14 cellular contexts compared by ENCODE assay signal in genomic region chr2:1607236-1607920, GRCh38.
"Had no signal": no experiment of that assay in that cellular context is flagged by ENCODE, and none has a peak within 500 bp of the region (broad histone marks: within the 10 kb centered on the region; RNA-seq: fewer than 3 reads in every experiment).

No MANE protein-coding gene starts in this region.

- H3K79me2 ChIP-seq: parathyroid adenoma had no signal

- H3K36me3 ChIP-seq: ascending aorta, transverse colon had no signal

- H3K4me1 ChIP-seq: ascending aorta, parathyroid adenoma, transverse colon had no signal

- H3K9me3 ChIP-seq: ascending aorta, transverse colon had no signal

- ATAC-seq: activated T-helper 17 cell treated with anti-CD3 and anti-CD28 coated beads, Interleukin-2, amount 50 U/mL, for 72 hours; stimulated activated naive CD8-positive, alpha-beta T cell treated with anti-CD3 and anti-CD28 coated beads, Interleukin-15, Interleukin-2, amounts not matched to agents 100 U/mL and 50 U/mL, for 24 hours had no signal

- H3K27ac ChIP-seq: ascending aorta, parathyroid adenoma had no signal

- H3K4me3 ChIP-seq: ascending aorta, skin epidermis, transverse colon had no signal

- H3K4me1 Mint-ChIP-seq: activated naive CD4-positive, alpha-beta T cell treated with anti-CD3 and anti-CD28 coated beads, Interleukin-2, amount 10 ng/mL, durations not matched to agents 7 days and 5 days; activated T-helper 17 cell treated with anti-CD3 and anti-CD28 coated beads, Interleukin-2, amount 50 U/mL, for 72 hours had no signal

- H3K4me3 Mint-ChIP-seq: activated naive CD4-positive, alpha-beta T cell treated with anti-CD3 and anti-CD28 coated beads, Interleukin-2, amount 10 ng/mL, durations not matched to agents 7 days and 5 days; activated T-helper 17 cell treated with anti-CD3 and anti-CD28 coated beads, Interleukin-2, amount 50 U/mL, for 72 hours had no signal

- H3K9me3 Mint-ChIP-seq: activated naive CD4-positive, alpha-beta T cell treated with anti-CD3 and anti-CD28 coated beads, Interleukin-2, amount 10 ng/mL, durations not matched to agents 7 days and 5 days; activated T-helper 17 cell treated with anti-CD3 and anti-CD28 coated beads, Interleukin-2, amount 50 U/mL, for 72 hours; naive B cell had no signal

- DNase-seq: activated CD4-positive, alpha-beta T cell treated with anti-CD3 and anti-CD28 coated beads, Interleukin-2, amount 50 U/mL, for 1 hour; activated naive CD4-positive, alpha-beta T cell treated with anti-CD3 and anti-CD28 coated beads, Interleukin-2, amount 10 ng/mL, durations not matched to agents 7 days and 5 days; activated T-cell treated with anti-CD3 and anti-CD28 coated beads for 4 hours; glutamatergic neuron; left cardiac atrium; naive B cell; retina; stimulated activated CD4-positive, alpha-beta T cell treated with anti-CD3 and anti-CD28 coated beads, Interleukin-4, amount 100 ng/mL, for 24 hours; stimulated activated naive CD8-positive, alpha-beta T cell treated with anti-CD3 and anti-CD28 coated beads, Interleukin-15, Interleukin-2, amounts not matched to agents 100 U/mL and 50 U/mL, for 24 hours; transverse colon had no signal

- H3K27me3 ChIP-seq: ascending aorta, transverse colon had no signal

- H3K9ac ChIP-seq: parathyroid adenoma had no signal

- H3K36me3 Mint-ChIP-seq: activated naive CD4-positive, alpha-beta T cell treated with anti-CD3 and anti-CD28 coated beads, Interleukin-2, amount 10 ng/mL, durations not matched to agents 7 days and 5 days; naive B cell had no signal

- H3K27ac Mint-ChIP-seq: activated naive CD4-positive, alpha-beta T cell treated with anti-CD3 and anti-CD28 coated beads, Interleukin-2, amount 10 ng/mL, durations not matched to agents 7 days and 5 days; activated T-helper 17 cell treated with anti-CD3 and anti-CD28 coated beads, Interleukin-2, amount 50 U/mL, for 72 hours had no signal

- H2AFZ ChIP-seq: parathyroid adenoma had no signal
